ENCODE assay signal across 10 cellular contexts in genomic region chr19:13031917-13032623, GRCh38. TPM values are rescaled to one million over a fixed set of nuclear protein-coding genes. Genes with fewer than 3 reads are reported as not detected.
A peak's percentile ranks its signal among the peaks of the same experiment; 100 is the strongest.
DNase-seq lines count a peak whose midpoint lies in the region; ATAC-seq and TF ChIP-seq lines count a peak whose summit lies in the region.
"Had no signal": no experiment of that assay in that cellular context is flagged by ENCODE, and none has a peak within 500 bp of the region (broad histone marks: within the 10 kb centered on the region; RNA-seq: fewer than 3 reads in every experiment).

No MANE protein-coding gene starts in this region.

- peaks cover 5% of the 10 kb centered on the region for H3K36me3 ChIP-seq in A673 (ENCODE audit: insufficient read depth, low read length, poor library complexity, severe bottlenecking)
- H3K36me3 ChIP-seq in mucosa of rectum (ENCODE audit: control insufficient read depth in 2 of 2, insufficient read depth in 2 of 2, low read length in 2 of 2) = peaks cover 6% of the 10 kb centered on the region in 2 donors

- H3K4me1 ChIP-seq in A673 (ENCODE audit: insufficient read depth, low read length, poor library complexity, severe bottlenecking) = peaks cover 28% of the 10 kb centered on the region
- peaks cover 58 to 89% of the 10 kb centered on the region in 2 donors for H3K4me1 ChIP-seq in mucosa of rectum (ENCODE audit: control insufficient read depth in 2 of 2, insufficient read depth in 2 of 2, low read length in 2 of 2)

- no peak for DNase-seq in A673 (ENCODE audit: low spot score)
- DNase-seq in NCI-H2107 (lab: John Stamatoyannopoulos, UW) = peak; percentile 24
- peak; percentile 43 for DNase-seq in choroid plexus epithelial cell (ENCODE audit: low read depth)
- DNase-seq in activated CD4-positive, alpha-beta T cell treated with anti-CD3 and anti-CD28 coated beads, Interleukin-2, amount 10 ng/mL, durations not matched to agents 7 days and 5 days = no peak
- no peak for DNase-seq in UCSD-AML1 (lab: John Stamatoyannopoulos, UW; ENCODE audit: unreplicated experiment)
- no peak for DNase-seq in activated gamma-delta T cell (lab: John Stamatoyannopoulos, UW)
- DNase-seq: MV-4-11 had no signal

- CTCF ChIA-PET in A673 (lab: Charles Lee) = interaction anchor here (0.5 to 2.8 kb wide), 2 partner anchors 29 to 48 kb away, joined by 3 to 13 read pairs; no protein-coding TSS in a partner anchor
- CTCF ChIA-PET in activated CD4-positive, alpha-beta T cell treated with anti-CD3 and anti-CD28 coated beads, Interleukin-2, amount 10 ng/mL, durations not matched to agents 7 days and 5 days (lab: Charles Lee) = interaction anchor here (1.3 to 1.9 kb wide), 2 partner anchors 30 to 67 kb away, joined by 3 to 6 read pairs; no protein-coding TSS in a partner anchor

- H3K9ac ChIP-seq in mucosa of rectum (ENCODE audit: low read depth in 1 of 2, low read length in 2 of 2) = peak overlapping the region; percentile 19 to 50

- H3K4me3 ChIP-seq in A673 (ENCODE audit: low read depth, low read length, poor library complexity, severe bottlenecking) (no peak overlapping the region), choroid plexus epithelial cell (ENCODE audit: low read depth, low read length) (no peak overlapping the region), mucosa of rectum (ENCODE audit: low read length in 2 of 2) (peak overlapping the region in 1 of 2 donors; percentile 29)

- H3K27me3 ChIP-seq in A673 (replicated peaks; ENCODE audit: insufficient read depth, low read depth, low read length, poor library complexity) (no peaks in the 10 kb centered on the region), mucosa of rectum (ENCODE audit: control insufficient read depth in 2 of 2, insufficient read depth in 2 of 2, low read length in 2 of 2) (no peaks in the 10 kb centered on the region)

- no peaks in the 10 kb centered on the region for H3K36me3 Mint-ChIP-seq in activated CD4-positive, alpha-beta T cell treated with anti-CD3 and anti-CD28 coated beads, Interleukin-2, amount 10 ng/mL, durations not matched to agents 7 days and 5 days (ENCODE audit: low read depth)

- POLR2A ChIA-PET in A673 (lab: Charles Lee; ENCODE audit: low non-redundant PET) = no interaction called here
- POLR2A ChIA-PET in activated CD4-positive, alpha-beta T cell treated with anti-CD3 and anti-CD28 coated beads, Interleukin-2, amount 10 ng/mL, durations not matched to agents 7 days and 5 days (lab: Charles Lee) = no interaction called here

- H3K27ac ChIP-seq in A673 (ENCODE audit: low read depth, low read length, poor library complexity, severe bottlenecking) (peak overlapping the region; percentile 70), mucosa of rectum (ENCODE audit: low read depth in 2 of 2, low read length in 2 of 2) (peak overlapping the region; percentile 50 to 56)

- no peaks in the 10 kb centered on the region for H3K9me3 Mint-ChIP-seq in activated CD4-positive, alpha-beta T cell treated with anti-CD3 and anti-CD28 coated beads, Interleukin-2, amount 10 ng/mL, durations not matched to agents 7 days and 5 days

- H3K9me3 ChIP-seq in A673 (ENCODE audit: low read depth, low read length, poor library complexity, severe bottlenecking) (no peaks in the 10 kb centered on the region), mucosa of rectum (ENCODE audit: control insufficient read depth in 2 of 2, low read length in 2 of 2) (no peaks in the 10 kb centered on the region)

- intact Hi-C loops in A673 (cut with micrococcal nuclease; ENCODE audit: unreplicated experiment) = loop anchor here (5.0 kb wide), 1 partner anchor 60 kb away; no protein-coding TSS in a partner anchor

- H3K27me3 Mint-ChIP-seq in activated CD4-positive, alpha-beta T cell treated with anti-CD3 and anti-CD28 coated beads, Interleukin-2, amount 10 ng/mL, durations not matched to agents 7 days and 5 days = peaks cover under 1% of the 10 kb centered on the region

- no peaks in the 10 kb centered on the region for H3K4me1 Mint-ChIP-seq in activated CD4-positive, alpha-beta T cell treated with anti-CD3 and anti-CD28 coated beads, Interleukin-2, amount 10 ng/mL, durations not matched to agents 7 days and 5 days

- ATAC-seq in HG02973 (IDR thresholded peaks at IDR 0.05; ENCODE audit: unreplicated experiment) = no peak

- H3K27ac Mint-ChIP-seq in activated CD4-positive, alpha-beta T cell treated with anti-CD3 and anti-CD28 coated beads, Interleukin-2, amount 10 ng/mL, durations not matched to agents 7 days and 5 days = no peak overlapping the region
- H3K27ac Mint-ChIP-seq: B cell had no signal

- TF ChIP-seq CTCF in A673 (conservative IDR thresholded peaks at IDR 0.05; ENCODE audit: low read depth, low read length) = no peak
- TF ChIP-seq CTCF in choroid plexus epithelial cell (conservative IDR thresholded peaks at IDR 0.05; ENCODE audit: low read depth, low read length) = no peak

- H3K4me3 Mint-ChIP-seq in activated CD4-positive, alpha-beta T cell treated with anti-CD3 and anti-CD28 coated beads, Interleukin-2, amount 10 ng/mL, durations not matched to agents 7 days and 5 days = no peak overlapping the region
- H3K4me3 Mint-ChIP-seq: B cell had no signal

- no TSS peak for BruUV-seq in A673 (replicated peaks; lab: Mats Ljungman, UMichigan)

RNA-seq across cellular contexts. Expression of gene NFIX, which starts 36.8 kb away (rescaled TPM):
- total RNA-seq in A673 (2021) = 69.7 and 77.9 TPM in 2 replicates
- total RNA-seq in activated CD4-positive, alpha-beta T cell treated with anti-CD3 and anti-CD28 coated beads, Interleukin-2, amount 10 ng/mL, durations not matched to agents 7 days and 5 days = 1 to 10 TPM; 1.2 to 1.5 TPM

Comparison
In these comparisons a context has a peak if more than half of its experiments do, and no peak if none do; other contexts are left out.
1. DNase-seq: peak in NCI-H2107 (single experiment) and choroid plexus epithelial cell (single experiment); none in A673 (single experiment), activated CD4-positive, alpha-beta T cell treated with anti-CD3 and anti-CD28 coated beads, Interleukin-2, amount 10 ng/mL, durations not matched to agents 7 days and 5 days (single experiment), UCSD-AML1 (single experiment) and activated gamma-delta T cell (single experiment).
2. RNA of gene NFIX, which starts 36.8 kb away (total RNA-seq): 69.7 to 77.9 TPM in A673; 1.2 to 1.5 TPM in activated CD4-positive, alpha-beta T cell treated with anti-CD3 and anti-CD28 coated beads, Interleukin-2, amount 10 ng/mL, durations not matched to agents 7 days and 5 days; every median in the first group is over 10 times any median in the second.